20 cellular contexts compared by ENCODE assay signal in genomic region chr3:158974905-158975304, GRCh38.
DNase-seq lines count a peak whose midpoint lies in the region; ATAC-seq and TF ChIP-seq lines count a peak whose summit lies in the region.
"Had no signal": no experiment of that assay in that cellular context is flagged by ENCODE, and none has a peak within 500 bp of the region (broad histone marks: within the 10 kb centered on the region; RNA-seq: fewer than 3 reads in every experiment).

No MANE protein-coding gene starts in this region.

- H3K9me2 ChIP-seq in SK-N-SH = no peaks in the 10 kb centered on the region

- H3K27ac ChIP-seq in SK-N-SH (ENCODE audit: low read depth in 2 of 2, low read length in 1 of 2) (no peak overlapping the region; a peak in 1 of 4 replicates), left ventricle myocardium inferior (replicated peaks) (no peak overlapping the region)
- H3K27ac ChIP-seq: A549; BLaER1 treated with 17β-estradiol and CSF1 and Interleukin-3, amounts not matched to agents 10 nM and 100 nM had no signal

- H3K79me2 ChIP-seq in SK-N-SH (ENCODE audit: insufficient read depth) = no peaks in the 10 kb centered on the region

- H3K36me3 ChIP-seq in SK-N-SH (replicated peaks in 1 of 2; ENCODE audit: control insufficient read depth in 1 of 2, insufficient read depth in 2 of 2, low read length in 1 of 2) (no peaks in the 10 kb centered on the region), left ventricle myocardium inferior (no peaks in the 10 kb centered on the region)
- H3K36me3 ChIP-seq: BE2C; BLaER1 treated with 17β-estradiol and CSF1 and Interleukin-3, amounts not matched to agents 10 nM and 100 nM; HAP-1 had no signal

- H3K4me1 ChIP-seq in SK-N-SH (ENCODE audit: control insufficient read depth in 1 of 2, insufficient read depth in 2 of 2, low read depth in 1 of 2, low read length in 1 of 2) = no peaks in the 10 kb centered on the region; a peak in 2 of 4 replicates
- H3K4me1 ChIP-seq in left ventricle myocardium inferior = no peaks in the 10 kb centered on the region
- H3K4me1 ChIP-seq: A549, BE2C, HAP-1 had no signal

- H3K4me3 ChIP-seq in SK-N-SH (ENCODE audit: low read depth in 2 of 2, low read length in 1 of 2) (no peak overlapping the region), left ventricle myocardium inferior (no peak overlapping the region)
- H3K4me3 ChIP-seq: A549; BLaER1 treated with 17β-estradiol and CSF1 and Interleukin-3, amounts not matched to agents 10 nM and 100 nM; HAP-1 had no signal

- TF ChIP-seq CTCF in SK-N-SH (IDR thresholded peaks at IDR 0.05) (no peak), left ventricle myocardium inferior (IDR thresholded peaks at IDR 0.05; ENCODE audit: borderline replicate concordance) (no peak)

- CTCF ChIA-PET in SK-N-SH (lab: Yijun Ruan, JAX) = interaction anchor here (1.0 kb wide), 1 partner anchor 14 kb away, joined by 3 read pairs; no protein-coding TSS in a partner anchor

- TF ChIP-seq RAD21 in SK-N-SH (IDR thresholded peaks at IDR 0.05; ENCODE audit: low read length) = no peak

- no peak overlapping the region for H3K4me2 ChIP-seq in SK-N-SH
- H3K4me2 ChIP-seq: A549; BLaER1 treated with 17β-estradiol and CSF1 and Interleukin-3, amounts not matched to agents 10 nM and 100 nM had no signal

- ATAC-seq in HG02588 (IDR thresholded peaks at IDR 0.05; ENCODE audit: unreplicated experiment) = no peak
- ATAC-seq: A549 had no signal

- intact Hi-C loops in left ventricle myocardium inferior (cut with micrococcal nuclease) = no loop called here

- 16% methylated on average over 1 of the region's 1 CpG for WGBS in SK-N-SH (ENCODE audit: low lambda C conversion rate)

- H3F3A ChIP-seq in SK-N-SH (replicated peaks; ENCODE audit: insufficient read depth) = no peaks in the 10 kb centered on the region

- no peak overlapping the region for H2AFZ ChIP-seq in SK-N-SH (ENCODE audit: low read depth)

- POLR2A ChIA-PET in SK-N-SH (lab: Yijun Ruan, JAX) = no interaction called here

- peak in 1 of 2 experiments; percentile 28; a peak in 1 of 4 replicates for TF ChIP-seq EP300 in SK-N-SH (IDR thresholded peaks at IDR 0.05; ENCODE audit: borderline replicate concordance in 1 of 2, low read depth in 1 of 2, low read length in 1 of 2)

- H3K27me3 ChIP-seq in SK-N-SH (ENCODE audit: insufficient read depth) (no peaks in the 10 kb centered on the region), left ventricle myocardium inferior (ENCODE audit: low read depth) (no peaks in the 10 kb centered on the region)
- H3K27me3 ChIP-seq: BE2C; BLaER1 treated with 17β-estradiol and CSF1 and Interleukin-3, amounts not matched to agents 10 nM and 100 nM had no signal

- H3K9ac ChIP-seq in SK-N-SH = no peak overlapping the region
- H3K9ac ChIP-seq: BLaER1 treated with 17β-estradiol and CSF1 and Interleukin-3, amounts not matched to agents 10 nM and 100 nM had no signal

- DNase-seq in EL (peak; percentile 1), M059J (ENCODE audit: low read depth) (peak; percentile 32), SK-N-SH (peak; percentile 16), OCI-M1 (lab: John Stamatoyannopoulos, UW) (no peak), left ventricle myocardium inferior (no peak)
- DNase-seq: 8988T; ACHN; AML-193; BE2C; CD4-positive, alpha-beta T cell; CD8-positive, alpha-beta memory T cell; DMS 273 treated with DMSO at 0.1 percent for 48 hours; DMS79; GF-D8; GOT3; HFFc6 had no signal

- H4K20me1 ChIP-seq in SK-N-SH (ENCODE audit: insufficient read depth) = no peaks in the 10 kb centered on the region
- H4K20me1 ChIP-seq: BLaER1 treated with 17β-estradiol and CSF1 and Interleukin-3, amounts not matched to agents 10 nM and 100 nM had no signal

- no peaks in the 10 kb centered on the region for H3K9me3 ChIP-seq in SK-N-SH
- no peaks in the 10 kb centered on the region for H3K9me3 ChIP-seq in left ventricle myocardium inferior (replicated peaks)
- H3K9me3 ChIP-seq: A549; BE2C; BLaER1 treated with 17β-estradiol and CSF1 and Interleukin-3, amounts not matched to agents 10 nM and 100 nM; HAP-1 had no signal

TF ChIP-seq in SK-N-SH, 30 proteins besides CTCF, POLR2A, EP300 and RAD21:
- TF ChIP-seq EZH2phosphoT487 (IDR thresholded peaks at IDR 0.05; ENCODE audit: borderline replicate concordance, low read depth) = no peak
- no peak for TF ChIP-seq MAX (IDR thresholded peaks at IDR 0.05; ENCODE audit: low read depth)
- TF ChIP-seq, protein P1, sequence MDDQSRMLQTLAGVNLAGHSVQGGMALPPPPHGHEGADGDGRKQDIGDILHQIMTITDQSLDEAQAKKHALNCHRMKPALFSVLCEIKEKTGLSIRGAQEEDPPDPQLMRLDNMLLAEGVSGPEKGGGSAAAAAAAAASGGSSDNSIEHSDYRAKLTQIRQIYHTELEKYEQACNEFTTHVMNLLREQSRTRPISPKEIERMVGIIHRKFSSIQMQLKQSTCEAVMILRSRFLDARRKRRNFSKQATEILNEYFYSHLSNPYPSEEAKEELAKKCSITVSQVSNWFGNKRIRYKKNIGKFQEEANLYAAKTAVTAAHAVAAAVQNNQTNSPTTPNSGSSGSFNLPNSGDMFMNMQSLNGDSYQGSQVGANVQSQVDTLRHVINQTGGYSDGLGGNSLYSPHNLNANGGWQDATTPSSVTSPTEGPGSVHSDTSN (IDR thresholded peaks at IDR 0.05) = peak; percentile 28
- peak; percentile 63; the same call in 1 of the 2 replicates for TF ChIP-seq RCOR1 (IDR thresholded peaks at IDR 0.05; ENCODE audit: low read length)
- no peak for TF ChIP-seq MEF2A (IDR thresholded peaks at IDR 0.05; ENCODE audit: borderline replicate concordance, low read depth)
TF ChIP-seq in SK-N-SH: peak in this region for 2.

Comparison
In these comparisons a context has a peak if more than half of its experiments do, and no peak if none do; other contexts are left out.
1. DNase-seq: peak in EL (single experiment), M059J (single experiment) and SK-N-SH (single experiment); none in OCI-M1 (single experiment) and left ventricle myocardium inferior (single experiment).